1 cellular context compared by ENCODE assay signal in genomic region chr5:72852356-72852755, GRCh38.
TF ChIP-seq lines count a peak whose summit lies in the region.

No MANE protein-coding gene starts in this region.

TF ChIP-seq in GM23338, 12 proteins besides CTCF, POLR2A, EP300 and RAD21 (continued from another document):
- TF ChIP-seq ZNF462 (CRISPR knock-in tag; IDR thresholded peaks at IDR 0.05) (no peak), CREB1 (CRISPR knock-in tag; IDR thresholded peaks at IDR 0.05; ENCODE audit: low read depth) (no peak), ETS1 (IDR thresholded peaks at IDR 0.05) (no peak), REST (IDR thresholded peaks at IDR 0.05; ENCODE audit: unreplicated experiment) (no peak), ZNF114 (CRISPR knock-in tag; IDR thresholded peaks at IDR 0.05) (no peak), POLR2AphosphoS5 (IDR thresholded peaks at IDR 0.05; ENCODE audit: low read depth) (no peak)
TF ChIP-seq in GM23338: peak in this region for 0.
